Comparison of ENCODE assay signal across 19 cellular contexts in the genomic region with DNA sequence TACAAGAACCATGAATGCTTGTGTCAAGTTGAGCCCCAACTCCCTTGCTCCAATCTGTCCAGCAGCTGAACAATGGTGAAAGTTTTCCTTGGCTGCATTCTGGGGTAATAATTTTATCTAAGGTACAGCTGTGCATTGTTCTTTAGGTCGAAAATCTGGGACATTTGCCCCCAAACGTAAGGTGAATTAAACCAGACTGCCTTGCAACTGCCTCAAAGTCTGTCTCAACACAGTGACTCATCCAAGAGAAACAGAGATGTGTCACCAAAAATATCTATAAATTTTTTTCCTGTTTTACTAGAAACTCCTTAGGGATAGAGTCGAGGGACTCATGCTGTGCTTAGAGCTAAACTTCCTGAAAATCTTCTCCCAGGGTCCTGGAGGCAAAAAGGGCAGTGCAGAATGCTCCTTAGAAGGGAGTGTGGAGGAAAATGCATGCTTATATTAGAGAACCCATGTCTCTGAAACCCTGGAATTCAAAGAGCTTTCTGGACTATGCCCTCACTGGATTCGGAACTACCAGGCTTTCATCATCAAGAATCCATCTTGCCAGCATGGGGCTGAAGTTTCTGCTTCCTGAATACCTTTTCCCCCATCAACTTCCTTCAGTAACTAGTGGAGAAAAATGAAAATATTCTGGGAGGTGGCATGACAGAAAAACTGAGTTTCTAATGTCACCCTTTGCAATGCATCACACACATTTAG.
DNase-seq lines count a peak whose midpoint lies in the region; ATAC-seq, FAIRE-seq and TF ChIP-seq lines count a peak whose summit lies in the region.
"Had no signal": no experiment of that assay in that cellular context is flagged by ENCODE, and none has a peak within 500 bp of the region (broad histone marks: within the 10 kb centered on the region; RNA-seq: fewer than 3 reads in every experiment).

No MANE protein-coding gene starts in this region.

- H3K9me3 Mint-ChIP-seq in MCF 10A (ENCODE audit: unreplicated experiment), result no peaks in the 10 kb centered on the region
- H3K9me3 Mint-ChIP-seq: activated CD4-positive, alpha-beta T cell treated with anti-CD3 and anti-CD28 coated beads, Interleukin-2, amount 10 ng/mL, durations not matched to agents 24 days and 14 days; activated naive CD8-positive, alpha-beta T cell treated with anti-CD3 and anti-CD28 coated beads, Interleukin-2, amount 10 ng/mL, durations not matched to agents 7 days and 5 days had no signal

- peak; percentile 52 for ATAC-seq in SK-N-SH treated with all-trans-retinoic acid at 6 μM for 48 hours
- ATAC-seq in GM21786 (IDR thresholded peaks at IDR 0.05; ENCODE audit: unreplicated experiment), result no peak
- ATAC-seq: right lobe of liver, upper lobe of right lung had no signal

- H3K36me3 Mint-ChIP-seq in MCF 10A (ENCODE audit: insufficient read depth, unreplicated experiment), result no peaks in the 10 kb centered on the region
- H3K36me3 Mint-ChIP-seq: activated naive CD8-positive, alpha-beta T cell treated with anti-CD3 and anti-CD28 coated beads, Interleukin-2, amount 10 ng/mL, durations not matched to agents 7 days and 5 days had no signal

- no peak overlapping the region for H3K27ac ChIP-seq in breast epithelium
- H3K27ac ChIP-seq: right lobe of liver, upper lobe of right lung had no signal

- peaks cover 14% of the 10 kb centered on the region for H3K4me1 Mint-ChIP-seq in MCF 10A (ENCODE audit: insufficient read depth, unreplicated experiment)
- H3K4me1 Mint-ChIP-seq: activated CD4-positive, alpha-beta T cell treated with anti-CD3 and anti-CD28 coated beads, Interleukin-2, amount 10 ng/mL, durations not matched to agents 24 days and 14 days; activated naive CD8-positive, alpha-beta T cell treated with anti-CD3 and anti-CD28 coated beads, Interleukin-2, amount 10 ng/mL, durations not matched to agents 7 days and 5 days had no signal

- no peaks in the 10 kb centered on the region for H3K27me3 Mint-ChIP-seq in MCF 10A (ENCODE audit: insufficient read depth, unreplicated experiment)

- TF ChIP-seq POLR2A in breast epithelium (IDR thresholded peaks at IDR 0.05), result no peak

- TF ChIP-seq CTCF in MCF 10A (IDR thresholded peaks at IDR 0.05; ENCODE audit: unreplicated experiment) (no peak), breast epithelium (IDR thresholded peaks at IDR 0.05) (no peak)

- H3K9me3 ChIP-seq in breast epithelium, result no peaks in the 10 kb centered on the region
- H3K9me3 ChIP-seq: right lobe of liver, upper lobe of right lung had no signal

- H3K27ac Mint-ChIP-seq in MCF 10A (ENCODE audit: low read depth, unreplicated experiment), result no peak overlapping the region
- H3K27ac Mint-ChIP-seq: activated CD4-positive, alpha-beta T cell treated with anti-CD3 and anti-CD28 coated beads, Interleukin-2, amount 10 ng/mL, durations not matched to agents 24 days and 14 days; activated naive CD8-positive, alpha-beta T cell treated with anti-CD3 and anti-CD28 coated beads, Interleukin-2, amount 10 ng/mL, durations not matched to agents 7 days and 5 days had no signal

- no peak for FAIRE-seq in urothelium cell line (lab: Jason Lieb, UNC)

- POLR2A ChIA-PET in MCF 10A (lab: Yijun Ruan, JAX), result interaction anchor here (0.6 kb wide), 1 partner anchor 31 kb away, joined by 3 read pairs; no protein-coding TSS in a partner anchor

- intact Hi-C loops in MCF 10A (cut with micrococcal nuclease) (no loop called here), breast epithelium (cut with DNase I; ENCODE audit: low total_unique reads) (no loop called here)

- no peaks in the 10 kb centered on the region for H3K27me3 ChIP-seq in breast epithelium
- H3K27me3 ChIP-seq: right lobe of liver, upper lobe of right lung had no signal

- no peak overlapping the region for H3K4me3 Mint-ChIP-seq in MCF 10A (ENCODE audit: unreplicated experiment)
- H3K4me3 Mint-ChIP-seq: activated CD4-positive, alpha-beta T cell treated with anti-CD3 and anti-CD28 coated beads, Interleukin-2, amount 10 ng/mL, durations not matched to agents 24 days and 14 days; activated naive CD8-positive, alpha-beta T cell treated with anti-CD3 and anti-CD28 coated beads, Interleukin-2, amount 10 ng/mL, durations not matched to agents 7 days and 5 days had no signal

- H3K36me3 ChIP-seq in breast epithelium, result no peaks in the 10 kb centered on the region
- H3K36me3 ChIP-seq: right lobe of liver, upper lobe of right lung had no signal

- H3K4me3 ChIP-seq in breast epithelium, result no peak overlapping the region
- H3K4me3 ChIP-seq: coronary artery, right lobe of liver, upper lobe of right lung had no signal

- DNase-seq in MCF 10A (ENCODE audit: unreplicated experiment) (peak; percentile 79), breast epithelium (ENCODE audit: low spot score in 2 of 2) (no peak), fibroblast of peridontal ligament (ENCODE audit: extremely low read depth) (peak; percentile 65), urothelium cell line (ENCODE audit: low spot score) (peak; percentile 57), mucosa of gallbladder (ENCODE audit: low spot score) (no peak), HK-2 (ENCODE audit: unreplicated experiment) (no peak)
- DNase-seq: 8988T; activated CD4-positive, alpha-beta T cell treated with anti-CD3 and anti-CD28 coated beads, Interleukin-2, amount 10 ng/mL, durations not matched to agents 24 days and 14 days; activated naive CD8-positive, alpha-beta T cell treated with anti-CD3 and anti-CD28 coated beads, Interleukin-2, amount 10 ng/mL, durations not matched to agents 7 days and 5 days; activated T-cell treated with anti-CD3 and anti-CD28 coated beads, Interleukin-2, amount 50 U/mL, for 1 hour; KBM-7; NCI-H2081; right lobe of liver; Right ventricle myocardium superior; stimulated activated CD4-positive, alpha-beta T cell treated with anti-CD3 and anti-CD28 coated beads, Interleukin-4, amount 100 ng/mL, for 4 hours; upper lobe of right lung had no signal

- no peaks in the 10 kb centered on the region for H3K4me1 ChIP-seq in breast epithelium
- H3K4me1 ChIP-seq: right lobe of liver, upper lobe of right lung had no signal

- CTCF ChIA-PET in MCF 10A (lab: Yijun Ruan, JAX), result interaction anchor here (2.5 kb wide), 1 partner anchor 26 kb away, joined by 8 read pairs; no protein-coding TSS in a partner anchor

- no TSS peak for BruUV-seq in MCF 10A (replicated peaks; lab: Mats Ljungman, UMichigan)

TF ChIP-seq in SK-N-SH treated with all-trans-retinoic acid at 6 μM for 48 hours, 23 proteins besides CTCF, POLR2A, EP300 and RAD21:
- TF ChIP-seq, protein P1, sequence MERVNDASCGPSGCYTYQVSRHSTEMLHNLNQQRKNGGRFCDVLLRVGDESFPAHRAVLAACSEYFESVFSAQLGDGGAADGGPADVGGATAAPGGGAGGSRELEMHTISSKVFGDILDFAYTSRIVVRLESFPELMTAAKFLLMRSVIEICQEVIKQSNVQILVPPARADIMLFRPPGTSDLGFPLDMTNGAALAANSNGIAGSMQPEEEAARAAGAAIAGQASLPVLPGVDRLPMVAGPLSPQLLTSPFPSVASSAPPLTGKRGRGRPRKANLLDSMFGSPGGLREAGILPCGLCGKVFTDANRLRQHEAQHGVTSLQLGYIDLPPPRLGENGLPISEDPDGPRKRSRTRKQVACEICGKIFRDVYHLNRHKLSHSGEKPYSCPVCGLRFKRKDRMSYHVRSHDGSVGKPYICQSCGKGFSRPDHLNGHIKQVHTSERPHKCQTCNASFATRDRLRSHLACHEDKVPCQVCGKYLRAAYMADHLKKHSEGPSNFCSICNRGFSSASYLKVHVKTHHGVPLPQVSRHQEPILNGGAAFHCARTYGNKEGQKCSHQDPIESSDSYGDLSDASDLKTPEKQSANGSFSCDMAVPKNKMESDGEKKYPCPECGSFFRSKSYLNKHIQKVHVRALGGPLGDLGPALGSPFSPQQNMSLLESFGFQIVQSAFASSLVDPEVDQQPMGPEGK (CRISPR knock-in tag; IDR thresholded peaks at IDR 0.05; ENCODE audit: borderline replicate concordance), result 0 out of 2 replicates have a peak, but pooled peaks have one; percentile 32
- no peak for TF ChIP-seq CREB5 (CRISPR knock-in tag; IDR thresholded peaks at IDR 0.05; ENCODE audit: low read depth)
- TF ChIP-seq ISL1 (CRISPR knock-in tag; IDR thresholded peaks at IDR 0.05), result peak; percentile 55; the same call in 1 of the 2 replicates

Comparison
In these comparisons a context has a peak if more than half of its experiments do, and no peak if none do; other contexts are left out.
1. DNase-seq: peak in MCF 10A (single experiment), fibroblast of peridontal ligament (single experiment) and urothelium cell line (single experiment); none in breast epithelium (0 of 2), mucosa of gallbladder (single experiment) and HK-2 (single experiment).